ENCODE assay signal across 11 cellular contexts in genomic region chr3:194880940-194881925, GRCh38.
DNase-seq lines count a peak whose midpoint lies in the region; ATAC-seq and TF ChIP-seq lines count a peak whose summit lies in the region.
"Had no signal": no experiment of that assay in that cellular context is flagged by ENCODE, and none has a peak within 500 bp of the region (broad histone marks: within the 10 kb centered on the region; RNA-seq: fewer than 3 reads in every experiment).

No MANE protein-coding gene starts in this region.

- H3K4me1 ChIP-seq in esophagus squamous epithelium (peaks cover 11 to 41% (median 21%) of the 10 kb centered on the region in 3 donors), prostate gland (replicated peaks) (peaks cover 21% of the 10 kb centered on the region)

- H3K9me3 ChIP-seq in esophagus squamous epithelium = peaks cover 0 to 16% (median 9%) of the 10 kb centered on the region in 3 donors
- H3K9me3 ChIP-seq in prostate gland = no peaks in the 10 kb centered on the region
- peaks cover 10% of the 10 kb centered on the region for H3K9me3 ChIP-seq in MG63

- 77 to 85% methylated on average over 6 to 11 of the region's 12 CpGs for WGBS in esophagus squamous epithelium, 2 donors
- 55% methylated on average over 12 of the region's 12 CpGs for WGBS in prostate gland

- no TSS peak for BruUV-seq in Calu3 (replicated peaks; lab: Mats Ljungman, UMichigan)

- no peaks in the 10 kb centered on the region for H3K36me3 Mint-ChIP-seq in Calu3 (ENCODE audit: insufficient read depth, unreplicated experiment)

- no peak for ATAC-seq in HG03571 (IDR thresholded peaks at IDR 0.05; ENCODE audit: unreplicated experiment)

- H3K9me3 Mint-ChIP-seq in Calu3 (ENCODE audit: low read depth, unreplicated experiment) = peaks cover 8% of the 10 kb centered on the region

- H3K36me3 ChIP-seq in esophagus squamous epithelium = no peaks in the 10 kb centered on the region
- H3K36me3 ChIP-seq in prostate gland = no peaks in the 10 kb centered on the region
- no peaks in the 10 kb centered on the region for H3K36me3 ChIP-seq in MG63

- intact Hi-C loops in esophagus squamous epithelium (cut with DNase I) (no loop called here), prostate gland (cut with DNase I) (no loop called here), Calu3 (cut with micrococcal nuclease; ENCODE audit: unreplicated experiment) (no loop called here)

- peak; percentile 92 for DNase-seq in DMS 273 (lab: John Stamatoyannopoulos, UW; ENCODE audit: unreplicated experiment)
- peak; percentile 59 for DNase-seq in NCI-H2029 (lab: John Stamatoyannopoulos, UW)
- no peak for DNase-seq in esophagus squamous epithelium (lab: John Stamatoyannopoulos, UW)
- peak; percentile 68 for DNase-seq in prostate gland (ENCODE audit: low spot score)
- DNase-seq in MG63 = no peak
- no peak for DNase-seq in Calu3
- DNase-seq: activated CD4-positive, alpha-beta memory T cell treated with anti-CD3 and anti-CD28 coated beads, Interleukin-2, amount 10 ng/mL, durations not matched to agents 7 days and 5 days; activated naive CD4-positive, alpha-beta T cell; midbrain had no signal

- H3K27ac Mint-ChIP-seq in Calu3 (ENCODE audit: unreplicated experiment) = no peak overlapping the region
- H3K27ac Mint-ChIP-seq: activated CD4-positive, alpha-beta memory T cell treated with anti-CD3 and anti-CD28 coated beads, Interleukin-2, amount 10 ng/mL, durations not matched to agents 7 days and 5 days had no signal

- H3K27ac ChIP-seq in esophagus squamous epithelium (peak overlapping the region; percentile 0 to 74 (median 52)), prostate gland (peak overlapping the region; percentile 73 to 76)
- H3K27ac ChIP-seq: epithelial cell of prostate had no signal

- no peak for TF ChIP-seq POLR2A in esophagus squamous epithelium (IDR thresholded peaks at IDR 0.05)
- TF ChIP-seq POLR2A in prostate gland (IDR thresholded peaks at IDR 0.05) = no peak

- CTCF ChIA-PET in Calu3 (lab: Charles Lee) = interaction anchor here (1.4 kb wide), 1 partner anchor 10 kb away, joined by 4 read pairs; no protein-coding TSS in a partner anchor

- H3K4me3 ChIP-seq in esophagus squamous epithelium (no peak overlapping the region), prostate gland (no peak overlapping the region), MG63 (no peak overlapping the region)

- H3K27me3 ChIP-seq in esophagus squamous epithelium (no peaks in the 10 kb centered on the region), prostate gland (replicated peaks; ENCODE audit: insufficient read depth) (no peaks in the 10 kb centered on the region), MG63 (no peaks in the 10 kb centered on the region)

- TF ChIP-seq CTCF in esophagus squamous epithelium (IDR thresholded peaks at IDR 0.05) = no peak
- peak in 1 of 4 experiments; percentile 16 for TF ChIP-seq CTCF in prostate gland (IDR thresholded peaks at IDR 0.05)
- TF ChIP-seq CTCF in Calu3 (IDR thresholded peaks at IDR 0.05; ENCODE audit: unreplicated experiment) = no peak

- H3K27me3 Mint-ChIP-seq in Calu3 (ENCODE audit: unreplicated experiment) = peaks cover 72% of the 10 kb centered on the region
- H3K27me3 Mint-ChIP-seq: activated CD4-positive, alpha-beta memory T cell treated with anti-CD3 and anti-CD28 coated beads, Interleukin-2, amount 10 ng/mL, durations not matched to agents 7 days and 5 days had no signal

- no peaks in the 10 kb centered on the region for H3K4me1 Mint-ChIP-seq in Calu3 (ENCODE audit: low read depth, unreplicated experiment)

- no peak overlapping the region for H3K4me3 Mint-ChIP-seq in Calu3 (ENCODE audit: low read depth, unreplicated experiment)
- H3K4me3 Mint-ChIP-seq: activated CD4-positive, alpha-beta memory T cell treated with anti-CD3 and anti-CD28 coated beads, Interleukin-2, amount 10 ng/mL, durations not matched to agents 7 days and 5 days had no signal

Comparison
In these comparisons a context has a peak if more than half of its experiments do, and no peak if none do; other contexts are left out.
1. DNase-seq: peak in DMS 273 (single experiment), NCI-H2029 (single experiment) and prostate gland (single experiment); none in esophagus squamous epithelium (single experiment), MG63 (single experiment) and Calu3 (single experiment).